ENCODE assay signal across 30 cellular contexts in genomic region chr1:230016139-230016538, GRCh38.
"Had no signal": no experiment of that assay in that cellular context is flagged by ENCODE, and none has a peak within 500 bp of the region (broad histone marks: within the 10 kb centered on the region; RNA-seq: fewer than 3 reads in every experiment).

No MANE protein-coding gene starts in this region.

- ATAC-seq: activated CD8-positive, alpha-beta memory T cell treated with anti-CD3 and anti-CD28 coated beads, Interleukin-2, amount 10 ng/mL, durations not matched to agents 7 days and 5 days; activated CD8-positive, alpha-beta T cell treated with anti-CD3 and anti-CD28 coated beads, Interleukin-2, amount 10 ng/mL, durations not matched to agents 7 days and 5 days; Panc1; Right ventricle myocardium inferior; T-cell had no signal

- H3K27me3 ChIP-seq: breast epithelium had no signal

- H3K4me3 ChIP-seq: breast epithelium, SK-N-MC had no signal

- H3K27ac ChIP-seq: breast epithelium, SK-N-MC, WERI-Rb-1 had no signal

- H3K9me3 ChIP-seq: breast epithelium had no signal

- H3K36me3 Mint-ChIP-seq: activated CD8-positive, alpha-beta memory T cell treated with anti-CD3 and anti-CD28 coated beads, Interleukin-2, amount 10 ng/mL, durations not matched to agents 7 days and 5 days; activated naive CD4-positive, alpha-beta T cell treated with anti-CD3 and anti-CD28 coated beads, Interleukin-2, amount 50 U/mL, for 24 hours; T-cell had no signal

- H3K9me3 Mint-ChIP-seq: activated naive CD4-positive, alpha-beta T cell treated with anti-CD3 and anti-CD28 coated beads, Interleukin-2, amount 50 U/mL, for 24 hours; activated T-cell treated with anti-CD3 and anti-CD28 coated beads, Interleukin-2, amount 50 U/mL, for 24 hours; activated T-helper 1 cell treated with anti-CD3 and anti-CD28 coated beads, Interleukin-12 subunit alpha, Interleukin-12 subunit beta, Interleukin-2, Interleukin-4 antibody, amounts not matched to agents 30 ng/mL and 10 ng/mL and 1 ng/mL, durations not matched to agents 14 hours and 24 hours and 36 hours; T-cell had no signal

- H3K4me3 Mint-ChIP-seq: activated CD8-positive, alpha-beta memory T cell treated with anti-CD3 and anti-CD28 coated beads, Interleukin-2, amount 10 ng/mL, durations not matched to agents 7 days and 5 days; activated CD8-positive, alpha-beta T cell treated with anti-CD3 and anti-CD28 coated beads, Interleukin-2, amount 10 ng/mL, durations not matched to agents 7 days and 5 days; activated naive CD4-positive, alpha-beta T cell treated with anti-CD3 and anti-CD28 coated beads, Interleukin-2, amount 50 U/mL, for 24 hours; activated T-cell treated with anti-CD3 and anti-CD28 coated beads, Interleukin-2, amount 50 U/mL, for 24 hours; activated T-helper 1 cell treated with anti-CD3 and anti-CD28 coated beads, Interleukin-12 subunit alpha, Interleukin-12 subunit beta, Interleukin-2, Interleukin-4 antibody, amounts not matched to agents 30 ng/mL and 10 ng/mL and 1 ng/mL, durations not matched to agents 14 hours and 24 hours and 36 hours; T-cell had no signal

- H3K36me3 ChIP-seq: breast epithelium, WERI-Rb-1 had no signal

- H3K4me1 Mint-ChIP-seq: activated CD8-positive, alpha-beta memory T cell treated with anti-CD3 and anti-CD28 coated beads, Interleukin-2, amount 10 ng/mL, durations not matched to agents 7 days and 5 days; activated naive CD4-positive, alpha-beta T cell treated with anti-CD3 and anti-CD28 coated beads, Interleukin-2, amount 50 U/mL, for 24 hours; T-cell had no signal

- DNase-seq: activated CD4-positive, alpha-beta T cell treated with anti-CD3 and anti-CD28 coated beads for 48 hours; activated CD4-positive, alpha-beta T cell treated with anti-CD3 and anti-CD28 coated beads, Interleukin-2, amount 50 U/mL, for 4 hours; activated CD8-positive, alpha-beta memory T cell treated with anti-CD3 and anti-CD28 coated beads, Interleukin-2, amount 10 ng/mL, durations not matched to agents 7 days and 5 days; activated CD8-positive, alpha-beta T cell treated with anti-CD3 and anti-CD28 coated beads, Interleukin-2, amount 10 ng/mL, durations not matched to agents 7 days and 5 days; activated effector memory CD4-positive, alpha-beta T cell treated with Interleukin-2 at 50 U/mL for 16 hours; activated naive CD4-positive, alpha-beta T cell; activated T-cell treated with anti-CD3 and anti-CD28 coated beads, Interleukin-2, amount 50 U/mL, for 24 hours; aorta; caudate nucleus; Kasumi-1; KBM-7; NCI-H1092 treated with DMSO at 0.1 percent for 48 hours; NCI-H1417 treated with DMSO at 0.1 percent for 48 hours; NCI-H1694 treated with DMSO at 0.1 percent for 48 hours; NCI-H2029 treated with DMSO at 0.1 percent for 48 hours; NCI-H345; NCI-H510A; NCI-H526 treated with DMSO at 0.1 percent for 48 hours; NCI-H82; NK-92 treated with Interleukin-12 subunit alpha and Interleukin-12 subunit beta, amount 100 ng/mL, for 24 hours; OCI-M1; RPMI8226; T-cell; WERI-Rb-1 had no signal

- H3K27ac Mint-ChIP-seq: activated CD8-positive, alpha-beta memory T cell treated with anti-CD3 and anti-CD28 coated beads, Interleukin-2, amount 10 ng/mL, durations not matched to agents 7 days and 5 days; activated CD8-positive, alpha-beta T cell treated with anti-CD3 and anti-CD28 coated beads, Interleukin-2, amount 10 ng/mL, durations not matched to agents 7 days and 5 days; activated naive CD4-positive, alpha-beta T cell treated with anti-CD3 and anti-CD28 coated beads, Interleukin-2, amount 50 U/mL, for 24 hours; activated T-cell treated with anti-CD3 and anti-CD28 coated beads, Interleukin-2, amount 50 U/mL, for 24 hours; activated T-helper 1 cell treated with anti-CD3 and anti-CD28 coated beads, Interleukin-12 subunit alpha, Interleukin-12 subunit beta, Interleukin-2, Interleukin-4 antibody, amounts not matched to agents 30 ng/mL and 10 ng/mL and 1 ng/mL, durations not matched to agents 14 hours and 24 hours and 36 hours; T-cell had no signal

- H3K4me1 ChIP-seq: breast epithelium had no signal
